Comparison of ENCODE assay signal across 21 cellular contexts in genomic region chr1:38529337-38529860, GRCh38.
"Had no signal": no experiment of that assay in that cellular context is flagged by ENCODE, and none has a peak within 500 bp of the region (broad histone marks: within the 10 kb centered on the region; RNA-seq: fewer than 3 reads in every experiment).

No MANE protein-coding gene starts in this region.

- H3K4me1 ChIP-seq: gastroesophageal sphincter, pancreas, testis, tibial nerve had no signal

- H3K9me3 Mint-ChIP-seq: natural killer cell treated with Interleukin-12 subunit alpha and Interleukin-12 subunit beta and Interleukin-15 and Interleukin-18, amount 100 ng/mL, for 72 hours; stimulated activated memory B cell treated with anti-CD40 and anti-IgM and Interleukin-4, amounts not matched to agents 10 μg/mL and 1 μg/mL and 100 μg/mL, for 72 hours; stimulated activated naive CD8-positive, alpha-beta T cell treated with anti-CD3 and anti-CD28 coated beads, Interleukin-15, Interleukin-2, amounts not matched to agents 100 ng/mL and 50 ng/mL, for 24 hours had no signal

- H3K36me3 Mint-ChIP-seq: natural killer cell treated with Interleukin-12 subunit alpha and Interleukin-12 subunit beta and Interleukin-15 and Interleukin-18, amount 100 ng/mL, for 72 hours; stimulated activated memory B cell treated with anti-CD40 and anti-IgM and Interleukin-4, amounts not matched to agents 10 μg/mL and 1 μg/mL and 100 μg/mL, for 72 hours had no signal

- H3K27ac Mint-ChIP-seq: natural killer cell treated with Interleukin-12 subunit alpha and Interleukin-12 subunit beta and Interleukin-15 and Interleukin-18, amount 100 ng/mL, for 72 hours; progenitor cell of endocrine pancreas; stimulated activated naive CD8-positive, alpha-beta T cell treated with anti-CD3 and anti-CD28 coated beads, Interleukin-15, Interleukin-2, amounts not matched to agents 100 ng/mL and 50 ng/mL, for 24 hours had no signal

- DNase-seq: cortex of kidney; effector memory CD4-positive, alpha-beta T cell; esophagus squamous epithelium; foreskin fibroblast; glutamatergic neuron; left cardiac atrium; left ventricle myocardium superior; mesenchymal stem cell; midbrain; occipital lobe; pancreas; stimulated activated CD4-positive, alpha-beta T cell treated with anti-CD3 and anti-CD28 coated beads, Interleukin-4, amount 100 ng/mL, for 24 hours; testis had no signal

- H3K27ac ChIP-seq: esophagus squamous epithelium, gastroesophageal sphincter, pancreas, testis, tibial nerve had no signal

- H3K27me3 ChIP-seq: testis had no signal

- H3K4me3 Mint-ChIP-seq: natural killer cell treated with Interleukin-12 subunit alpha and Interleukin-12 subunit beta and Interleukin-15 and Interleukin-18, amount 100 ng/mL, for 72 hours; stimulated activated memory B cell treated with anti-CD40 and anti-IgM and Interleukin-4, amounts not matched to agents 10 μg/mL and 1 μg/mL and 100 μg/mL, for 72 hours; stimulated activated naive CD8-positive, alpha-beta T cell treated with anti-CD3 and anti-CD28 coated beads, Interleukin-15, Interleukin-2, amounts not matched to agents 100 ng/mL and 50 ng/mL, for 24 hours had no signal

- H3K27me3 Mint-ChIP-seq: stimulated activated memory B cell treated with anti-CD40 and anti-IgM and Interleukin-4, amounts not matched to agents 10 μg/mL and 1 μg/mL and 100 μg/mL, for 72 hours had no signal

- H3K36me3 ChIP-seq: esophagus squamous epithelium, gastroesophageal sphincter, pancreas, tibial nerve had no signal

- H3K9me3 ChIP-seq: esophagus squamous epithelium, gastroesophageal sphincter, pancreas, testis, tibial nerve had no signal

- ATAC-seq: gastroesophageal sphincter; left cardiac atrium; left ventricle myocardium superior; natural killer cell treated with Interleukin-12 subunit alpha and Interleukin-12 subunit beta and Interleukin-15 and Interleukin-18, amount 100 ng/mL, for 72 hours; pancreas; right cardiac atrium; stimulated activated memory B cell treated with anti-CD40 and anti-IgM and Interleukin-4, amounts not matched to agents 10 μg/mL and 1 μg/mL and 100 μg/mL, for 72 hours had no signal

- H3K4me3 ChIP-seq: esophagus squamous epithelium, gastroesophageal sphincter, lung, pancreas, testis, tibial nerve had no signal
